Comparison of ENCODE assay signal across 13 cellular contexts in genomic region chr11:112795896-112796686, GRCh38.
DNase-seq lines count a peak whose midpoint lies in the region; ATAC-seq and TF ChIP-seq lines count a peak whose summit lies in the region.
"Had no signal": no experiment of that assay in that cellular context is flagged by ENCODE, and none has a peak within 500 bp of the region (broad histone marks: within the 10 kb centered on the region; RNA-seq: fewer than 3 reads in every experiment).

No MANE protein-coding gene starts in this region.

- intact Hi-C loops in ascending aorta (cut with DNase I) (loop anchor here (1.0 to 10.0 kb wide), 6 partner anchors 165 to 739 kb away; partner anchors contain the start of genes NCAM1, SDHD and TIMM8B), left lung (cut with DNase I) (no loop called here)

- no peak overlapping the region for H3K4me3 ChIP-seq in ascending aorta
- no peak overlapping the region for H3K4me3 ChIP-seq in iPS-20b (ENCODE audit: low read length)
- H3K4me3 ChIP-seq in left lung = no peak overlapping the region
- H3K4me3 ChIP-seq: Peyer's patch had no signal

- POLR2A ChIA-PET in naive thymus-derived CD8-positive, alpha-beta T cell (lab: Charles Lee) = no interaction called here

- DNase-seq in LHCN-M2 (ENCODE audit: low read depth) = peak; percentile 38
- no peak for DNase-seq in ascending aorta (ENCODE audit: low spot score in 2 of 2)
- DNase-seq in retina = peak; percentile 74
- DNase-seq in NOMO-1 treated with DMSO at 0.1 percent for 48 hours (lab: John Stamatoyannopoulos, UW; ENCODE audit: unreplicated experiment) = no peak
- DNase-seq in left lung = no peak
- no peak for DNase-seq in naive thymus-derived CD8-positive, alpha-beta T cell
- no peak for DNase-seq in NCI-H2029 (lab: John Stamatoyannopoulos, UW)
- DNase-seq: stimulated activated CD4-positive, alpha-beta T cell treated with anti-CD3 and anti-CD28 coated beads, Interleukin-1b, Interleukin-23, amount 100 ng/mL, for 48 hours had no signal

- H3K9ac ChIP-seq in iPS-20b (ENCODE audit: low read depth, low read length) = 0 out of 2 replicates have a peak overlapping the region, but pooled peaks have one; percentile 5

- H3K27me3 ChIP-seq in ascending aorta (no peaks in the 10 kb centered on the region), iPS-20b (ENCODE audit: insufficient read depth, low read length) (no peaks in the 10 kb centered on the region), left lung (peaks cover 0 to 5% of the 10 kb centered on the region in 2 donors)
- H3K27me3 ChIP-seq: Peyer's patch had no signal

- no peaks in the 10 kb centered on the region for H3K36me3 Mint-ChIP-seq in naive thymus-derived CD8-positive, alpha-beta T cell
- H3K36me3 Mint-ChIP-seq: activated naive CD4-positive, alpha-beta T cell treated with anti-CD3 and anti-CD28 coated beads, Interleukin-2, amount 10 ng/mL, durations not matched to agents 7 days and 5 days; stimulated activated effector memory CD8-positive, alpha-beta T cell treated with anti-CD3 and anti-CD28 coated beads, Interleukin-12 subunit alpha, Interleukin-12 subunit beta, amount 100 ng/mL, for 72 hours had no signal

- H3K4me1 ChIP-seq in ascending aorta (peaks cover 4 to 17% of the 10 kb centered on the region in 2 donors), iPS-20b (ENCODE audit: insufficient read depth, low read length) (peaks cover 13% of the 10 kb centered on the region; the same call in 1 of the 2 replicates), left lung (no peaks in the 10 kb centered on the region)
- H3K4me1 ChIP-seq: Peyer's patch had no signal

- no peak for ATAC-seq in left lung
- no peak for ATAC-seq in naive thymus-derived CD8-positive, alpha-beta T cell

- H3K9me3 ChIP-seq in ascending aorta (no peaks in the 10 kb centered on the region), iPS-20b (ENCODE audit: insufficient read depth, low read depth, low read length) (no peaks in the 10 kb centered on the region), left lung (no peaks in the 10 kb centered on the region)
- H3K9me3 ChIP-seq: Peyer's patch had no signal

- peaks cover 4 to 8% (median 6%) of the 10 kb centered on the region in 4 donors for H3K4me1 Mint-ChIP-seq in naive thymus-derived CD8-positive, alpha-beta T cell

- no peak overlapping the region for H3K4me3 Mint-ChIP-seq in naive thymus-derived CD8-positive, alpha-beta T cell
- H3K4me3 Mint-ChIP-seq: activated naive CD4-positive, alpha-beta T cell treated with anti-CD3 and anti-CD28 coated beads, Interleukin-2, amount 10 ng/mL, durations not matched to agents 7 days and 5 days; stimulated activated effector memory CD8-positive, alpha-beta T cell treated with anti-CD3 and anti-CD28 coated beads, Interleukin-12 subunit alpha, Interleukin-12 subunit beta, amount 100 ng/mL, for 72 hours had no signal

- H3K27ac Mint-ChIP-seq in naive thymus-derived CD8-positive, alpha-beta T cell = no peak overlapping the region
- H3K27ac Mint-ChIP-seq: activated naive CD4-positive, alpha-beta T cell treated with anti-CD3 and anti-CD28 coated beads, Interleukin-2, amount 10 ng/mL, durations not matched to agents 7 days and 5 days; stimulated activated effector memory CD8-positive, alpha-beta T cell treated with anti-CD3 and anti-CD28 coated beads, Interleukin-12 subunit alpha, Interleukin-12 subunit beta, amount 100 ng/mL, for 72 hours had no signal

- TF ChIP-seq CTCF in ascending aorta (IDR thresholded peaks at IDR 0.05) = no peak
- TF ChIP-seq CTCF in left lung (IDR thresholded peaks at IDR 0.05) = no peak

- H3K27ac ChIP-seq in ascending aorta (peak overlapping the region; percentile 83 to 87), iPS-20b (ENCODE audit: low read length) (no peak overlapping the region), left lung (no peak overlapping the region)
- H3K27ac ChIP-seq: C4-2B, Peyer's patch had no signal

- no peaks in the 10 kb centered on the region for H3K9me3 Mint-ChIP-seq in naive thymus-derived CD8-positive, alpha-beta T cell
- H3K9me3 Mint-ChIP-seq: activated naive CD4-positive, alpha-beta T cell treated with anti-CD3 and anti-CD28 coated beads, Interleukin-2, amount 10 ng/mL, durations not matched to agents 7 days and 5 days; stimulated activated effector memory CD8-positive, alpha-beta T cell treated with anti-CD3 and anti-CD28 coated beads, Interleukin-12 subunit alpha, Interleukin-12 subunit beta, amount 100 ng/mL, for 72 hours had no signal

- peaks cover 0 to 26% (median 3%) of the 10 kb centered on the region in 5 donors for H3K27me3 Mint-ChIP-seq in naive thymus-derived CD8-positive, alpha-beta T cell

- H3K36me3 ChIP-seq in ascending aorta (no peaks in the 10 kb centered on the region), iPS-20b (ENCODE audit: insufficient read depth, low read depth, low read length) (no peaks in the 10 kb centered on the region), left lung (no peaks in the 10 kb centered on the region)
- H3K36me3 ChIP-seq: Peyer's patch had no signal

Comparison
In these comparisons a context has a peak if more than half of its experiments do, and no peak if none do; other contexts are left out.
1. DNase-seq: peak in LHCN-M2 (single experiment) and retina (single experiment); none in ascending aorta (0 of 2), NOMO-1 treated with DMSO at 0.1 percent for 48 hours (single experiment), left lung (0 of 2), naive thymus-derived CD8-positive, alpha-beta T cell (0 of 10) and NCI-H2029 (single experiment).
2. H3K27ac ChIP-seq: peak in ascending aorta (2 of 2); none in iPS-20b (single experiment) and left lung (0 of 2).